In the genomic region with DNA sequence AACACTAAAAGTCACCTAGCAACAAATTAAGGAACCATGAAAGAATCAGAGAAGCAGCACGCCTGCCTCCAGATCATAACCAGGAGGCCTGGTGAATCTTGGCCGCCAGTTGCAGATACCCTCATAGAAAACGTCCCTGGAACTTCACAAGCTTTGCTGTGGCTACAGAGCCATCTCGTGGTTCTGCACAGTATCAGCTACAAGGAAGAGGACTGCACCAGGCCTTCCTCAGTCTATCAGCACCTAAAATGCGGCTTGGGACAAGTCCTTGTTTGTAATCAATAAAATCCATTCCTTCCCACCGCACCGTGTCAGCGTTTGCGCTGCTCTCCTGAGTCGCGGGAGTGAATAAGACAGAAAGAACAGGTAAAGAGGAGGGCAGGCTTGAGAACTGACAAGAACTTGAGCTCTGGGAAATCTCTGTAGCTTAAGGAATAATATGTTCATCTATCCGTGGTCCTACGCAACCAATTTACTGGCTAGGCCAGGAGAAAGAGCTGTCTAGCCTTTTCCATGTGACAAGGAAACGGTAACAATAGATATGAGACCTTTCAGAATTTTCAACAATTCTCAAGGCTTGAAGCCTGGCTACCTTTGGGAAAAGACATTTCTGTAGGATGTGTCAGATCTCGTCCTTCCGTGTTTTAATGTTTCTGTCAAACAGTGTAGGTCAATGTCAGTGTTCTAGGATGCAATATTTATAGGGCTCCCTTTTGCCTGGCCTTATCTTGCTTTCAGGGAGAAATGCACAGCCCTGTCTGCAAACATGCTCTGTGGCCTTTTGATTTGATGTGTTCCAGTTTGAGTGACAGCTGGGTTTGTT, we compare ENCODE assay signal across 8 cellular contexts.
DNase-seq lines count a peak whose midpoint lies in the region; ATAC-seq and TF ChIP-seq lines count a peak whose summit lies in the region.

No MANE protein-coding gene starts in this region.

- ATAC-seq in HG02798 (IDR thresholded peaks at IDR 0.05; ENCODE audit: poor library complexity, unreplicated experiment) = no peak

- no peaks in the 10 kb centered on the region for H3K4me1 ChIP-seq in ovary (ENCODE audit: insufficient read depth)

- in situ Hi-C loops in SK-MEL-5 (cut with HindIII; ENCODE audit: low pct_unique_long_range_greater_than_20kb, low sequenced_read_pairs) = no loop called here

- DNase-seq in AG09319 (ENCODE audit: extremely low read depth, low read depth) (peak; percentile 16), HuH-7 (ENCODE audit: low spot score) (peak; percentile 39), SK-MEL-5 (ENCODE audit: low read depth, low spot score) (peak; percentile 91), foreskin melanocyte (peak; percentile 74), ovary (peak; percentile 20 to 51 (median 42)), T-helper 2 cell (no peak)
- no peak for DNase-seq in effector CD4-positive, alpha-beta T cell

- no peaks in the 10 kb centered on the region for H3K27me3 ChIP-seq in ovary

- no peak overlapping the region for H3K27ac ChIP-seq in ovary

- no peaks in the 10 kb centered on the region for H3K9me3 ChIP-seq in ovary

- TF ChIP-seq CTCF in AG09319 (IDR thresholded peaks at IDR 0.05; ENCODE audit: low read depth, low read length) (peak; percentile 70), ovary (IDR thresholded peaks at IDR 0.05) (peak in 2 of 3 donors; percentile 20 to 48)

- H3K36me3 ChIP-seq in ovary = no peaks in the 10 kb centered on the region

- no peak for TF ChIP-seq POLR2A in ovary (IDR thresholded peaks at IDR 0.05)

- 39 to 59% (median 48%) methylated on average over 16 of the region's 16 CpGs for whole genome bisulfite sequencing in ovary, 3 donors

- no peak overlapping the region for H3K4me3 ChIP-seq in ovary

- intact Hi-C loops in ovary (cut with DNase I) = loop anchor here in 1 of 4 donors (5.0 kb wide), 1 partner anchor 1208 kb away; no protein-coding TSS in a partner anchor

- no peak for TF ChIP-seq EP300 in ovary (IDR thresholded peaks at IDR 0.05)

Comparison
In these comparisons a context has a peak if more than half of its experiments do, and no peak if none do; other contexts are left out.
1. DNase-seq: peak in AG09319 (single experiment), HuH-7 (single experiment), SK-MEL-5 (single experiment), foreskin melanocyte (single experiment) and ovary (5 of 5); none in T-helper 2 cell (0 of 5) and effector CD4-positive, alpha-beta T cell (single experiment).